In genomic region chr19:10780368-10780767, GRCh38 we compare ENCODE assay signal across 10 cellular contexts. TPM values are rescaled to one million over a fixed set of nuclear protein-coding genes. Genes with fewer than 3 reads are reported as not detected.
DNase-seq lines count a peak whose midpoint lies in the region; ATAC-seq and TF ChIP-seq lines count a peak whose summit lies in the region.
"Had no signal": no experiment of that assay in that cellular context is flagged by ENCODE, and none has a peak within 500 bp of the region (broad histone marks: within the 10 kb centered on the region; RNA-seq: fewer than 3 reads in every experiment).

No MANE protein-coding gene starts in this region.

- H3K36me3 ChIP-seq in naive thymus-derived CD4-positive, alpha-beta T cell (ENCODE audit: control insufficient read depth in 2 of 3, insufficient read depth in 3 of 3, low read length in 3 of 3): peaks cover 18 to 82% (median 32%) of the 10 kb centered on the region in 3 experiments
- peaks cover 7 to 8% of the 10 kb centered on the region in 2 donors for H3K36me3 ChIP-seq in prostate gland

- POLR2A ChIA-PET in naive thymus-derived CD4-positive, alpha-beta T cell (lab: Charles Lee): interaction anchor here (0.6 kb wide), 1 partner anchor 127 kb away, joined by 3 read pairs; no protein-coding TSS in a partner anchor

- intact Hi-C loops in naive thymus-derived CD4-positive, alpha-beta T cell (cut with micrococcal nuclease): no loop called here
- intact Hi-C loops in prostate gland (cut with DNase I): no loop called here

- H3K27ac ChIP-seq in naive thymus-derived CD4-positive, alpha-beta T cell (ENCODE audit: low read depth, low read length): no peak overlapping the region
- H3K27ac ChIP-seq in prostate gland: no peak overlapping the region

- 85% methylated on average over 6 of the region's 6 CpGs for WGBS in prostate gland

- DNase-seq in AML-193 (lab: John Stamatoyannopoulos, UW) (peak; percentile 18 to 38), RKO (ENCODE audit: low spot score) (peak; percentile 15), prostate gland (ENCODE audit: low spot score) (no peak), NCI-H2227 (lab: John Stamatoyannopoulos, UW; ENCODE audit: unreplicated experiment) (no peak), NCI-H1694 (lab: John Stamatoyannopoulos, UW) (no peak)
- no peak for DNase-seq in naive thymus-derived CD4-positive, alpha-beta T cell
- DNase-seq: activated T-cell treated with anti-CD3 and anti-CD28 coated beads, Interleukin-2, amount 50 U/mL, for 4 hours; NCI-H345 had no signal

- TF ChIP-seq POLR2A in prostate gland (IDR thresholded peaks at IDR 0.05): no peak

- H3K27me3 Mint-ChIP-seq in naive thymus-derived CD4-positive, alpha-beta T cell: no peaks in the 10 kb centered on the region

- no peaks in the 10 kb centered on the region for H3K9me3 Mint-ChIP-seq in naive thymus-derived CD4-positive, alpha-beta T cell
- H3K9me3 Mint-ChIP-seq: activated T-cell treated with anti-CD3 and anti-CD28 coated beads, Interleukin-2, amount 50 U/mL, for 4 hours had no signal

- ATAC-seq in esophagus mucosa (peak; percentile 84), HG03354 (IDR thresholded peaks at IDR 0.05; ENCODE audit: poor library complexity, severe bottlenecking, unreplicated experiment) (no peak)
- ATAC-seq in naive thymus-derived CD4-positive, alpha-beta T cell: peak; percentile 85
- ATAC-seq: activated T-cell treated with anti-CD3 and anti-CD28 coated beads, Interleukin-2, amount 50 U/mL, for 4 hours had no signal

- no peak overlapping the region for H3K4me3 ChIP-seq in naive thymus-derived CD4-positive, alpha-beta T cell (ENCODE audit: low read length)
- H3K4me3 ChIP-seq in prostate gland: no peak overlapping the region

- no peak for TF ChIP-seq CTCF in prostate gland (IDR thresholded peaks at IDR 0.05)

- H3K36me3 Mint-ChIP-seq in naive thymus-derived CD4-positive, alpha-beta T cell: peaks cover 9 to 53% (median 30%) of the 10 kb centered on the region in 5 donors

- no peaks in the 10 kb centered on the region for H3K27me3 ChIP-seq in naive thymus-derived CD4-positive, alpha-beta T cell (ENCODE audit: control insufficient read depth in 2 of 2, insufficient read depth in 2 of 2, low read length in 2 of 2)
- H3K27me3 ChIP-seq in prostate gland (replicated peaks; ENCODE audit: insufficient read depth): no peaks in the 10 kb centered on the region

- no peaks in the 10 kb centered on the region for H3K9me3 ChIP-seq in naive thymus-derived CD4-positive, alpha-beta T cell (ENCODE audit: control insufficient read depth in 2 of 3, low read length in 3 of 3)
- H3K9me3 ChIP-seq in prostate gland: no peaks in the 10 kb centered on the region

- H3K27ac Mint-ChIP-seq in naive thymus-derived CD4-positive, alpha-beta T cell: peak overlapping the region in 3 of 9 donors; percentile 27 to 62 (median 30)

- peak overlapping the region in 1 of 10 donors; percentile 69 for H3K4me3 Mint-ChIP-seq in naive thymus-derived CD4-positive, alpha-beta T cell
- H3K4me3 Mint-ChIP-seq: activated T-cell treated with anti-CD3 and anti-CD28 coated beads, Interleukin-2, amount 50 U/mL, for 4 hours had no signal

- H3K4me1 ChIP-seq in naive thymus-derived CD4-positive, alpha-beta T cell (ENCODE audit: control insufficient read depth in 2 of 2, insufficient read depth in 2 of 2, low read length in 2 of 2): no peaks in the 10 kb centered on the region
- no peaks in the 10 kb centered on the region for H3K4me1 ChIP-seq in prostate gland (replicated peaks)

- CTCF ChIA-PET in naive thymus-derived CD4-positive, alpha-beta T cell (lab: Charles Lee): interaction anchor here (0.7 kb wide), 1 partner anchor 63 kb away, joined by 4 read pairs; the partner anchor contains the start of gene DNM2

- peaks cover 0 to 28% (median 6%) of the 10 kb centered on the region in 7 donors for H3K4me1 Mint-ChIP-seq in naive thymus-derived CD4-positive, alpha-beta T cell

RNA-seq across cellular contexts. Expression of gene TMED1, which starts 55.6 kb away (rescaled TPM):
- total RNA-seq in esophagus mucosa: 16.4 TPM
- 10 to 100 TPM in 2 of 5 experiments, 1 to 10 TPM in 3; 7.6 to 12.8 (median 9.9) TPM for total RNA-seq in naive thymus-derived CD4-positive, alpha-beta T cell
- 10 to 100 TPM; 19.0 to 21.7 TPM for polyA plus RNA-seq in naive thymus-derived CD4-positive, alpha-beta T cell
- total RNA-seq in prostate gland: 10 to 100 TPM; 41.9 to 47.8 TPM

Comparison
In these comparisons a context has a peak if more than half of its experiments do, and no peak if none do; other contexts are left out.
1. DNase-seq: peak in AML-193 (2 of 2) and RKO (single experiment); none in naive thymus-derived CD4-positive, alpha-beta T cell (0 of 9), prostate gland (single experiment), NCI-H2227 (single experiment) and NCI-H1694 (single experiment).